In genomic region chr6:7390218-7390878, GRCh38 we compare ENCODE assay signal across 9 cellular contexts. TPM values are rescaled to one million over a fixed set of nuclear protein-coding genes. Genes with fewer than 3 reads are reported as not detected.
DNase-seq lines count a peak whose midpoint lies in the region; ATAC-seq and TF ChIP-seq lines count a peak whose summit lies in the region.
"Had no signal": no experiment of that assay in that cellular context is flagged by ENCODE, and none has a peak within 500 bp of the region (broad histone marks: within the 10 kb centered on the region; RNA-seq: fewer than 3 reads in every experiment).

No MANE protein-coding gene starts in this region.

- no peaks in the 10 kb centered on the region for H3K9me3 ChIP-seq in tibial nerve

- H3K4me3 ChIP-seq in lower leg skin (ENCODE audit: low read depth, poor library complexity, severe bottlenecking) (peak overlapping the region; percentile 68), tibial nerve (peak overlapping the region; percentile 62 to 93 (median 70))

- ATAC-seq in GM19043 (IDR thresholded peaks at IDR 0.05; ENCODE audit: low read depth, unreplicated experiment) = peak; percentile 6
- peak; percentile 2 for ATAC-seq in HG03520 (IDR thresholded peaks at IDR 0.05; ENCODE audit: unreplicated experiment)

- peak; percentile 64 for DNase-seq in Ammon's horn (ENCODE audit: low spot score)
- DNase-seq in amniotic epithelial cell (ENCODE audit: low read depth) = peak; percentile 91
- DNase-seq in lower leg skin (ENCODE audit: low spot score in 2 of 2) = no peak
- no peak for DNase-seq in tibial nerve (ENCODE audit: low spot score in 2 of 2)
- DNase-seq in DMS153 treated with DMSO at 0.1 percent for 48 hours (lab: John Stamatoyannopoulos, UW; ENCODE audit: unreplicated experiment) = no peak
- no peak for DNase-seq in DMS114 treated with DMSO at 0.1 percent for 48 hours (lab: John Stamatoyannopoulos, UW; ENCODE audit: unreplicated experiment)

- peaks cover 0 to 32% (median 16%) of the 10 kb centered on the region in 4 donors for H3K4me1 ChIP-seq in tibial nerve

- WGBS in lower leg skin, 2 donors = 1 to 2% methylated on average over 14 of the region's 14 CpGs
- WGBS in tibial nerve, 2 donors = 2 to 4% methylated on average over 14 of the region's 14 CpGs

- no peaks in the 10 kb centered on the region for H3K27me3 ChIP-seq in tibial nerve

- no peak for TF ChIP-seq EP300 in tibial nerve (IDR thresholded peaks at IDR 0.05)

- no peak for TF ChIP-seq POLR2A in lower leg skin (IDR thresholded peaks at IDR 0.05)
- no peak for TF ChIP-seq POLR2A in tibial nerve (IDR thresholded peaks at IDR 0.05)

- H3K27ac ChIP-seq in tibial nerve = peak overlapping the region; percentile 69 to 97 (median 90)

- H3K36me3 ChIP-seq in tibial nerve = peaks cover 0 to 22% (median 0%) of the 10 kb centered on the region in 3 donors

- intact Hi-C loops in lower leg skin (cut with DNase I; ENCODE audit: low total_unique reads) = no loop called here

- TF ChIP-seq CTCF in lower leg skin (IDR thresholded peaks at IDR 0.05) (no peak), tibial nerve (IDR thresholded peaks at IDR 0.05) (peak in 1 of 5 experiments; percentile 3)

RNA-seq across cellular contexts. Expression of gene RIOK1, which starts 0.7 kb away (rescaled TPM):
- total RNA-seq in lower leg skin (10 to 100 TPM; 13.1 to 17.5 (median 14.6) TPM), tibial nerve (10 to 100 TPM in 2 of 4 donors, 1 to 10 TPM in 2; 9.0 to 25.2 (median 12.9) TPM)

RNA-seq across cellular contexts. Expression of gene CAGE1, which starts 0.8 kb away (rescaled TPM):
- not detected for total RNA-seq in lower leg skin
- not detected for total RNA-seq in tibial nerve
- total RNA-seq: M059J had no signal

Comparison
In these comparisons a context has a peak if more than half of its experiments do, and no peak if none do; other contexts are left out.
1. DNase-seq: peak in Ammon's horn (single experiment) and amniotic epithelial cell (single experiment); none in lower leg skin (0 of 2), tibial nerve (0 of 2), DMS153 treated with DMSO at 0.1 percent for 48 hours (single experiment) and DMS114 treated with DMSO at 0.1 percent for 48 hours (single experiment).